ENCODE assay signal across 8 cellular contexts in the genomic region with DNA sequence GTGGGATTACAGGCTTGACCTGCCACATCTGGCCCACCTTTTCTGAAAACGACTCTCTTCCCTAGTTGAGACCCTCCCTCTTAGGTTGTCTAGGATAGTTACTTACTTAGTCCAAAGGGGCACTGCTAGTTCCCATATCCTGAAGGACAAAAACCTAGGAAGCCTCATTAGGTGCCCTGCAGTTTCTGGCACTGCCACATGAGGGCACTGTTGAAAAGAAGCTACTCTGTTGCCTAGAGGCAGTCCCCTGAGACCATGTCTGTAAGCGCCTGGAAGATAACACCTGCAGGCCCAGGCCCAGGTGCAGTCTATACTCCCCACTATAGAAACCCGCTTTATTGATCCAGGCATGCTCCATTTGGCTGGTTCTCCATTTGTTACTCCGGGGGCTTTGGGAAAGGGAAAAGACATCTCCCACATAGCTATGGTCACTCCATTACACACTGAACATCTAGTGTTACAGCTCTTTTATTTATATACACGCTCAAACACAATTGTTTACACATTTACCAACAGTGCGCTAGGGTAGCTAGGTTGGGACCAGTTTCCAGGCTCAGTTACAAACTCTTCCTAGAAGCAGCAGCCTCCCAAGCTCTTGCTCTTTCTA.
A peak's percentile ranks its signal among the peaks of the same experiment; 100 is the strongest.
DNase-seq lines count a peak whose midpoint lies in the region; ATAC-seq and TF ChIP-seq lines count a peak whose summit lies in the region.

No MANE protein-coding gene starts in this region.

- no peaks in the 10 kb centered on the region for H3K36me3 ChIP-seq in suprapubic skin

- peak; percentile 7 to 54 for TF ChIP-seq CTCF in suprapubic skin (IDR thresholded peaks at IDR 0.05)

- in situ Hi-C loops in SK-MEL-5 (cut with HindIII; ENCODE audit: low pct_unique_long_range_greater_than_20kb, low sequenced_read_pairs) = no loop called here

- WGBS in suprapubic skin = 79% methylated on average over 6 of the region's 6 CpGs

- H3K4me3 ChIP-seq in suprapubic skin = no peak overlapping the region

- no peaks in the 10 kb centered on the region for H3K4me1 ChIP-seq in suprapubic skin

- DNase-seq in D341Med (ENCODE audit: low spot score) (peak; percentile 60), HT-29 (ENCODE audit: low spot score) (peak; percentile 63), SK-MEL-5 (ENCODE audit: low read depth, low spot score) (peak; percentile 59), glomerular visceral epithelial cell (ENCODE audit: extremely low spot score) (peak; percentile 48), suprapubic skin (ENCODE audit: low spot score in 2 of 2) (no peak)
- no peak for DNase-seq in effector CD8-positive, alpha-beta T cell (lab: John Stamatoyannopoulos, UW)

- TF ChIP-seq POLR2A in suprapubic skin (IDR thresholded peaks at IDR 0.05) = no peak

- ATAC-seq in GM19455 (IDR thresholded peaks at IDR 0.05; ENCODE audit: unreplicated experiment) (no peak), GM18868 (IDR thresholded peaks at IDR 0.05; ENCODE audit: unreplicated experiment) (no peak)

- H3K27ac ChIP-seq in suprapubic skin = no peak overlapping the region

- H3K27me3 ChIP-seq in suprapubic skin = no peaks in the 10 kb centered on the region

- no peaks in the 10 kb centered on the region for H3K9me3 ChIP-seq in suprapubic skin

- no peak for TF ChIP-seq EP300 in suprapubic skin (IDR thresholded peaks at IDR 0.05)

Comparison
In these comparisons a context has a peak if more than half of its experiments do, and no peak if none do; other contexts are left out.
1. DNase-seq: peak in D341Med (single experiment), HT-29 (single experiment), SK-MEL-5 (single experiment) and glomerular visceral epithelial cell (single experiment); none in suprapubic skin (0 of 2) and effector CD8-positive, alpha-beta T cell (single experiment).